Comparison of ENCODE assay signal across 1 cellular context in the genomic region with DNA sequence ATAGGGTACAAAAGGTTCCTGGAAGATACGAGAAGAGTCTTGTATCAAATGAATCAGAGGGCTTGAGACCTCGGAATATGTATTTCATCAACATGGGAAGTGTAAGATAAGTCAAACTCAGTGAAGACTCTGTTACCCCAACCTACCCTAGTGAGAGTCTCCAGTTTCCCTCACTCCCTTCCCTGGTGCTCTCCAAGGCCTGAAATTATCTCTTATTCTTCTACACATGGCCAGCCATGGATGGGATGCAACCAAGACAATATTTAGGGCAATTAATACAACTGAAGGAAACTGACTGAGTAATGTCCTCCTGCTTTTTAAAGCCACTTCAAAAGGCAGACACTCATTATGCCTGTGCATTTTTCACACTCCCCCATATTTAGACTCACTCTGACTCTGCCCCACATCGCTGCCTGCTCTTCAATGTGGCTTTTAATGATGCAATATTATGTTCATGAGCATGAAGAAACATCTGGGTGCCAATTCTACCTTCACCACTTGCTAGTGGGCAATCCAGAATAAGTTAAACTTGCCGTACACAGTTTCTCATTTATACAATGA.
TF ChIP-seq lines count a peak whose summit lies in the region.

No MANE protein-coding gene starts in this region.

TF ChIP-seq in K562, 482 proteins besides CTCF, POLR2A, EP300 and RAD21 (continued from another document):
- TF ChIP-seq, protein P1, sequence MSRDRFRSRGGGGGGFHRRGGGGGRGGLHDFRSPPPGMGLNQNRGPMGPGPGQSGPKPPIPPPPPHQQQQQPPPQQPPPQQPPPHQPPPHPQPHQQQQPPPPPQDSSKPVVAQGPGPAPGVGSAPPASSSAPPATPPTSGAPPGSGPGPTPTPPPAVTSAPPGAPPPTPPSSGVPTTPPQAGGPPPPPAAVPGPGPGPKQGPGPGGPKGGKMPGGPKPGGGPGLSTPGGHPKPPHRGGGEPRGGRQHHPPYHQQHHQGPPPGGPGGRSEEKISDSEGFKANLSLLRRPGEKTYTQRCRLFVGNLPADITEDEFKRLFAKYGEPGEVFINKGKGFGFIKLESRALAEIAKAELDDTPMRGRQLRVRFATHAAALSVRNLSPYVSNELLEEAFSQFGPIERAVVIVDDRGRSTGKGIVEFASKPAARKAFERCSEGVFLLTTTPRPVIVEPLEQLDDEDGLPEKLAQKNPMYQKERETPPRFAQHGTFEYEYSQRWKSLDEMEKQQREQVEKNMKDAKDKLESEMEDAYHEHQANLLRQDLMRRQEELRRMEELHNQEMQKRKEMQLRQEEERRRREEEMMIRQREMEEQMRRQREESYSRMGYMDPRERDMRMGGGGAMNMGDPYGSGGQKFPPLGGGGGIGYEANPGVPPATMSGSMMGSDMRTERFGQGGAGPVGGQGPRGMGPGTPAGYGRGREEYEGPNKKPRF (IDR thresholded peaks at IDR 0.05; ENCODE audit: low read depth, low read length): no peak
